ENCODE assay signal across 8 cellular contexts in genomic region chr14:95049952-95050351, GRCh38.
"Had no signal": no experiment of that assay in that cellular context is flagged by ENCODE, and none has a peak within 500 bp of the region (broad histone marks: within the 10 kb centered on the region; RNA-seq: fewer than 3 reads in every experiment).

No MANE protein-coding gene starts in this region.

- H3K4me2 ChIP-seq: KMS-11 had no signal

- FAIRE-seq: HTR-8/SVneo, K562 had no signal

- H3K27ac ChIP-seq: HL-60, KMS-11 had no signal

- ATAC-seq: K562 had no signal

- H3K9ac ChIP-seq: KMS-11 had no signal

- H3K4me3 ChIP-seq: K562 had no signal

- H3K4me3 Mint-ChIP-seq: IgD-negative memory B cell had no signal

- H3K4me1 Mint-ChIP-seq: IgD-negative memory B cell had no signal

- H3K27ac Mint-ChIP-seq: IgD-negative memory B cell had no signal

- DNase-seq: IMR-90, KBM-7, KG1 had no signal
